ENCODE assay signal across 1 cellular context in the genomic region with DNA sequence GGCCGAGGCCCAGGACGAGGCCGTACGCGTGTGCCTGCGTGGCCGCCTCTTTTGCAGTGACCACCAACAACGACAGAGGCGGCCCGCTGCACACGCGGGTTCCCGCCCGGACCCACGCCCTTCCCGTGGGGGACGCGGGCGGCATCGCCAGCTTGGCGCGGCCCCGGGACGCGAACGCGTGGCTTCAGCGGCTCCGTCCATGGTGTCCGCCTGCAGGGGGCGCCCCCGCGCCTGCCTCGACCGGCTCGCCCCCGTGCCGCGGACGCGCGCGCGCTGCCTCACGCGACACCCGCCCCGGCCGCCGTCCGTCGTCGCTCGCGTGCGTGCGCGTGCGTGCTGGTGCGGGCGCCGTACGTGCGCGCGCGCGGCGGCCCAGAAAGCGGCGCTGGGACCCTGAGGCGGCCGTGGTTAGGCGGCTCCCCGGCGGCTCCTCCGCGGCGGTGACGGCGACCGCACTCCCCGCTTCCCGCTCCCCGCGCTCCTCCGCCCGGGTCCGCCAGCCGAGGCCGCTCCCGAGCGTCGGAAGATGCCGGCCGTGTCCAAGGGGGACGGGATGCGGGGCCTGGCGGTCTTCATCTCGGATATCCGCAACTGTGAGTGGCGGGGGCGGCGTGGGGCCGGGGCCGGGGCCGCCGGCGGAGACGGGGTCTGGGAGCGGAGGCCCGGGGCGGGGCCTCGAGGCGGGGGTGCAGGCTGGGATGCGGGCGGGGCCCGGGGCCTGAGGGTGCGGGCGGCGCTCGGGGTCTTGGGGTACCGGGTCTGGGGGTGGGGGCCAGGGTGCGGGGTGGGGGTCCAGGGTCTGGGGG.
TF ChIP-seq lines count a peak whose summit lies in the region.

Gene AP2A2 (plus strand): TSS at position 375 of the 806 bp plus-strand sequence. CDS start 152 bp downstream, at position 527.

TF ChIP-seq in K562, 482 proteins besides CTCF, POLR2A, EP300 and RAD21 (continued from another document and continues in another):
- no peak for TF ChIP-seq SFPQ (IDR thresholded peaks at IDR 0.05; ENCODE audit: low read depth, low read length)
- no peak for TF ChIP-seq TBL1XR1 (IDR thresholded peaks at IDR 0.05; ENCODE audit: low read length in 2 of 2)
- TF ChIP-seq SREBF1 (IDR thresholded peaks at IDR 0.05; ENCODE audit: borderline replicate concordance, low read depth, low read length), result 0 out of 2 replicates have a peak, but pooled peaks have one; percentile 50
- TF ChIP-seq, protein P1, sequence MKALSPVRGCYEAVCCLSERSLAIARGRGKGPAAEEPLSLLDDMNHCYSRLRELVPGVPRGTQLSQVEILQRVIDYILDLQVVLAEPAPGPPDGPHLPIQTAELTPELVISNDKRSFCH (CRISPR knock-in tag; IDR thresholded peaks at IDR 0.05), result no peak
- TF ChIP-seq, protein P1 (tag; IDR thresholded peaks at IDR 0.05), result peak; percentile 89
- TF ChIP-seq POLR2H (tag; IDR thresholded peaks at IDR 0.05; ENCODE audit: low read depth), result no peak
- TF ChIP-seq ZNF197 (CRISPR knock-in tag; IDR thresholded peaks at IDR 0.05; ENCODE audit: low read depth), result peak; percentile 97
- TF ChIP-seq CBX3 (IDR thresholded peaks at IDR 0.05; ENCODE audit: borderline replicate concordance in 1 of 2, low read length in 2 of 2), result peak in 1 of 2 experiments; percentile 83; a peak in 1 of 3 replicates
- peak; percentile 21; the same call in 1 of the 2 replicates for TF ChIP-seq SMC3 (conservative IDR thresholded peaks at IDR 0.05; ENCODE audit: insufficient read depth, low read depth, low read length)
- no peak for TF ChIP-seq TSC22D4 (tag; IDR thresholded peaks at IDR 0.05)
- TF ChIP-seq, protein P2, sequence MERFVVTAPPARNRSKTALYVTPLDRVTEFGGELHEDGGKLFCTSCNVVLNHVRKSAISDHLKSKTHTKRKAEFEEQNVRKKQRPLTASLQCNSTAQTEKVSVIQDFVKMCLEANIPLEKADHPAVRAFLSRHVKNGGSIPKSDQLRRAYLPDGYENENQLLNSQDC (CRISPR knock-in tag; IDR thresholded peaks at IDR 0.05), result no peak
- TF ChIP-seq HDAC1 (IDR thresholded peaks at IDR 0.05), result no peak
- TF ChIP-seq ZNF436 (CRISPR knock-in tag; IDR thresholded peaks at IDR 0.05), result no peak
- peak in 2 of 3 experiments; percentile 20 to 23 for TF ChIP-seq YY1 (IDR thresholded peaks at IDR 0.05; ENCODE audit: borderline replicate concordance in 1 of 3, control insufficient read depth in 1 of 3, extremely low read depth in 1 of 3, insufficient read depth in 3 of 3, insufficient read length in 1 of 3, insufficient replicate concordance in 2 of 3, low read depth in 1 of 3, low read length in 2 of 3)
- TF ChIP-seq, protein P3, sequence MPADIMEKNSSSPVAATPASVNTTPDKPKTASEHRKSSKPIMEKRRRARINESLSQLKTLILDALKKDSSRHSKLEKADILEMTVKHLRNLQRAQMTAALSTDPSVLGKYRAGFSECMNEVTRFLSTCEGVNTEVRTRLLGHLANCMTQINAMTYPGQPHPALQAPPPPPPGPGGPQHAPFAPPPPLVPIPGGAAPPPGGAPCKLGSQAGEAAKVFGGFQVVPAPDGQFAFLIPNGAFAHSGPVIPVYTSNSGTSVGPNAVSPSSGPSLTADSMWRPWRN (IDR thresholded peaks at IDR 0.05; ENCODE audit: low read depth), result no peak
- no peak for TF ChIP-seq PHF20 (IDR thresholded peaks at IDR 0.05; ENCODE audit: partially characterized antibody)
- TF ChIP-seq MTA1 (IDR thresholded peaks at IDR 0.05; ENCODE audit: borderline replicate concordance), result no peak
- TF ChIP-seq GATA2 (CRISPR knock-in tag; IDR thresholded peaks at IDR 0.05), result no peak
- no peak for TF ChIP-seq TRIM25 (IDR thresholded peaks at IDR 0.05; ENCODE audit: borderline replicate concordance)
- TF ChIP-seq CSDE1 (IDR thresholded peaks at IDR 0.05), result no peak
- peak; percentile 53 for TF ChIP-seq TAF1 (IDR thresholded peaks at IDR 0.05; ENCODE audit: control insufficient read depth, extremely low read depth, insufficient read depth, low read length, severe bottlenecking)
- TF ChIP-seq NONO (IDR thresholded peaks at IDR 0.05; ENCODE audit: low read depth in 2 of 2, low read length in 1 of 2), result peak in 1 of 2 experiments; percentile 92; a peak in 3 of 4 replicates
- no peak for TF ChIP-seq SMARCC2 (IDR thresholded peaks at IDR 0.05; ENCODE audit: low read depth)
- TF ChIP-seq, protein P4, sequence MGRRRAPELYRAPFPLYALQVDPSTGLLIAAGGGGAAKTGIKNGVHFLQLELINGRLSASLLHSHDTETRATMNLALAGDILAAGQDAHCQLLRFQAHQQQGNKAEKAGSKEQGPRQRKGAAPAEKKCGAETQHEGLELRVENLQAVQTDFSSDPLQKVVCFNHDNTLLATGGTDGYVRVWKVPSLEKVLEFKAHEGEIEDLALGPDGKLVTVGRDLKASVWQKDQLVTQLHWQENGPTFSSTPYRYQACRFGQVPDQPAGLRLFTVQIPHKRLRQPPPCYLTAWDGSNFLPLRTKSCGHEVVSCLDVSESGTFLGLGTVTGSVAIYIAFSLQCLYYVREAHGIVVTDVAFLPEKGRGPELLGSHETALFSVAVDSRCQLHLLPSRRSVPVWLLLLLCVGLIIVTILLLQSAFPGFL (CRISPR knock-in tag; IDR thresholded peaks at IDR 0.05), result no peak
- TF ChIP-seq, protein P5, sequence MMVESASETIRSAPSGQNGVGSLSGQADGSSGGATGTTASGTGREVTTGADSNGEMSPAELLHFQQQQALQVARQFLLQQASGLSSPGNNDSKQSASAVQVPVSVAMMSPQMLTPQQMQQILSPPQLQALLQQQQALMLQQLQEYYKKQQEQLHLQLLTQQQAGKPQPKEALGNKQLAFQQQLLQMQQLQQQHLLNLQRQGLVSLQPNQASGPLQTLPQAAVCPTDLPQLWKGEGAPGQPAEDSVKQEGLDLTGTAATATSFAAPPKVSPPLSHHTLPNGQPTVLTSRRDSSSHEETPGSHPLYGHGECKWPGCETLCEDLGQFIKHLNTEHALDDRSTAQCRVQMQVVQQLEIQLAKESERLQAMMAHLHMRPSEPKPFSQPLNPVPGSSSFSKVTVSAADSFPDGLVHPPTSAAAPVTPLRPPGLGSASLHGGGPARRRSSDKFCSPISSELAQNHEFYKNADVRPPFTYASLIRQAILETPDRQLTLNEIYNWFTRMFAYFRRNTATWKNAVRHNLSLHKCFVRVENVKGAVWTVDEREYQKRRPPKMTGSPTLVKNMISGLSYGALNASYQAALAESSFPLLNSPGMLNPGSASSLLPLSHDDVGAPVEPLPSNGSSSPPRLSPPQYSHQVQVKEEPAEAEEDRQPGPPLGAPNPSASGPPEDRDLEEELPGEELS (CRISPR knock-in tag; IDR thresholded peaks at IDR 0.05; ENCODE audit: borderline replicate concordance), result no peak
- TF ChIP-seq MYC (IDR thresholded peaks at IDR 0.05; ENCODE audit: low read depth, low read length), result peak; percentile 70
- TF ChIP-seq MYC (CRISPR knock-in tag; IDR thresholded peaks at IDR 0.05; ENCODE audit: borderline replicate concordance, low read depth), result no peak
- peak; percentile 66; the same call in 1 of the 2 replicates for TF ChIP-seq MTA3 (IDR thresholded peaks at IDR 0.05; ENCODE audit: borderline replicate concordance)
- TF ChIP-seq POLR2AphosphoS5 (IDR thresholded peaks at IDR 0.05; ENCODE audit: control insufficient read depth, insufficient read depth, low read depth, low read length), result 0 out of 2 replicates have a peak, but pooled peaks have one; percentile 38
- no peak for TF ChIP-seq FOXJ3 (CRISPR knock-in tag; IDR thresholded peaks at IDR 0.05)
- no peak for TF ChIP-seq ZNF551 (CRISPR knock-in tag; IDR thresholded peaks at IDR 0.05)
- no peak for TF ChIP-seq ZNF57 (CRISPR knock-in tag; IDR thresholded peaks at IDR 0.05)
- no peak for TF ChIP-seq JUND (IDR thresholded peaks at IDR 0.05; ENCODE audit: borderline replicate concordance, low read depth, low read length)
- TF ChIP-seq JUND (tag; IDR thresholded peaks at IDR 0.05; ENCODE audit: borderline replicate concordance, low read depth, low read length), result no peak; the same call in 2 of the 3 replicates
- no peak for TF ChIP-seq ZNF384 (IDR thresholded peaks at IDR 0.05; ENCODE audit: low read depth, low read length)
- peak; percentile 58; the same call in 1 of the 2 replicates for TF ChIP-seq JUN (IDR thresholded peaks at IDR 0.05; ENCODE audit: borderline replicate concordance, low read depth, low read length)
- peak; percentile 43; the same call in 1 of the 2 replicates for TF ChIP-seq JUN (CRISPR knock-in tag; IDR thresholded peaks at IDR 0.05; ENCODE audit: borderline replicate concordance)
- peak; percentile 80 for TF ChIP-seq RBFOX2 (IDR thresholded peaks at IDR 0.05; ENCODE audit: low read depth, low read length)
- no peak for TF ChIP-seq ELF1 (tag; IDR thresholded peaks at IDR 0.05)
- peak; percentile 95; the same call in 1 of the 2 replicates for TF ChIP-seq CBX1 (IDR thresholded peaks at IDR 0.05; ENCODE audit: low read depth)
- peak in 1 of 2 experiments; percentile 49; a peak in 1 of 4 replicates for TF ChIP-seq RCOR1 (IDR thresholded peaks at IDR 0.05; ENCODE audit: borderline replicate concordance in 1 of 2, low read depth in 2 of 2, low read length in 2 of 2)
- no peak for TF ChIP-seq TOE1 (IDR thresholded peaks at IDR 0.05; ENCODE audit: borderline replicate concordance)
- TF ChIP-seq TOE1 (CRISPR knock-in tag; IDR thresholded peaks at IDR 0.05; ENCODE audit: borderline replicate concordance, low read depth), result no peak
- TF ChIP-seq, protein P6, sequence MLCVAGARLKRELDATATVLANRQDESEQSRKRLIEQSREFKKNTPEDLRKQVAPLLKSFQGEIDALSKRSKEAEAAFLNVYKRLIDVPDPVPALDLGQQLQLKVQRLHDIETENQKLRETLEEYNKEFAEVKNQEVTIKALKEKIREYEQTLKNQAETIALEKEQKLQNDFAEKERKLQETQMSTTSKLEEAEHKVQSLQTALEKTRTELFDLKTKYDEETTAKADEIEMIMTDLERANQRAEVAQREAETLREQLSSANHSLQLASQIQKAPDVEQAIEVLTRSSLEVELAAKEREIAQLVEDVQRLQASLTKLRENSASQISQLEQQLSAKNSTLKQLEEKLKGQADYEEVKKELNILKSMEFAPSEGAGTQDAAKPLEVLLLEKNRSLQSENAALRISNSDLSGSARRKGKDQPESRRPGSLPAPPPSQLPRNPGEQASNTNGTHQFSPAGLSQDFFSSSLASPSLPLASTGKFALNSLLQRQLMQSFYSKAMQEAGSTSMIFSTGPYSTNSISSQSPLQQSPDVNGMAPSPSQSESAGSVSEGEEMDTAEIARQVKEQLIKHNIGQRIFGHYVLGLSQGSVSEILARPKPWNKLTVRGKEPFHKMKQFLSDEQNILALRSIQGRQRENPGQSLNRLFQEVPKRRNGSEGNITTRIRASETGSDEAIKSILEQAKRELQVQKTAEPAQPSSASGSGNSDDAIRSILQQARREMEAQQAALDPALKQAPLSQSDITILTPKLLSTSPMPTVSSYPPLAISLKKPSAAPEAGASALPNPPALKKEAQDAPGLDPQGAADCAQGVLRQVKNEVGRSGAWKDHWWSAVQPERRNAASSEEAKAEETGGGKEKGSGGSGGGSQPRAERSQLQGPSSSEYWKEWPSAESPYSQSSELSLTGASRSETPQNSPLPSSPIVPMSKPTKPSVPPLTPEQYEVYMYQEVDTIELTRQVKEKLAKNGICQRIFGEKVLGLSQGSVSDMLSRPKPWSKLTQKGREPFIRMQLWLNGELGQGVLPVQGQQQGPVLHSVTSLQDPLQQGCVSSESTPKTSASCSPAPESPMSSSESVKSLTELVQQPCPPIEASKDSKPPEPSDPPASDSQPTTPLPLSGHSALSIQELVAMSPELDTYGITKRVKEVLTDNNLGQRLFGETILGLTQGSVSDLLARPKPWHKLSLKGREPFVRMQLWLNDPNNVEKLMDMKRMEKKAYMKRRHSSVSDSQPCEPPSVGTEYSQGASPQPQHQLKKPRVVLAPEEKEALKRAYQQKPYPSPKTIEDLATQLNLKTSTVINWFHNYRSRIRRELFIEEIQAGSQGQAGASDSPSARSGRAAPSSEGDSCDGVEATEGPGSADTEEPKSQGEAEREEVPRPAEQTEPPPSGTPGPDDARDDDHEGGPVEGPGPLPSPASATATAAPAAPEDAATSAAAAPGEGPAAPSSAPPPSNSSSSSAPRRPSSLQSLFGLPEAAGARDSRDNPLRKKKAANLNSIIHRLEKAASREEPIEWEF (CRISPR knock-in tag; IDR thresholded peaks at IDR 0.05), result no peak; the same call in 1 of the 2 replicates
- TF ChIP-seq ESRRA (IDR thresholded peaks at IDR 0.05; ENCODE audit: borderline replicate concordance, low read depth), result peak; percentile 83; the same call in 1 of the 2 replicates
- peak; percentile 60; the same call in 1 of the 2 replicates for TF ChIP-seq ATF7 (IDR thresholded peaks at IDR 0.05)
- TF ChIP-seq PRPF4 (IDR thresholded peaks at IDR 0.05; ENCODE audit: insufficient read depth, low read depth, low read length, poor library complexity, severe bottlenecking), result no peak
- peak; percentile 67 for TF ChIP-seq L3MBTL2 (IDR thresholded peaks at IDR 0.05)
- TF ChIP-seq MBD2 (IDR thresholded peaks at IDR 0.05; ENCODE audit: borderline replicate concordance, low read depth), result no peak
- TF ChIP-seq ILK (tag; IDR thresholded peaks at IDR 0.05; ENCODE audit: borderline replicate concordance, low read depth), result no peak
